Comparison of ENCODE assay signal across 3 cellular contexts in the genomic region with DNA sequence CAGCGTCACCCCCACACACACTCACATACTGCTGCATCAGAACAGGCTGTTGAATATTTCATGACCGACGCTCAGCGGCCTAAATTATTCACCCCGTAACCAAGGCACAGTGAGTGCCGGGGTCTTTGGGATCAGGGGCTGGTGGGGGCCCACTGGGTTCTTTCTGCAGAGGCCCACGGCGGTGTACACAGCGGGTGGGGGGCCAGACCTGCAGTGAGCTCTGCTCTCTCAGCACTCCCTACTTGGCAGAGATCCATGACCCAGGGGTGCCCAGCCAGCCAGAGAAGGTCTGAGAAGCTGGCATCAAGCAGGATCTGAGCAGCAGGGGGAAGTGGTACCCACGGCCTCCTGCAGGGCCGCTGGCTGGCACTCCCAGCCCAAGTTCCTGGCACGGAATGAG. TPM values are rescaled to one million over a fixed set of nuclear protein-coding genes. Genes with fewer than 3 reads are reported as not detected.
"Had no signal": no experiment of that assay in that cellular context is flagged by ENCODE, and none has a peak within 500 bp of the region (broad histone marks: within the 10 kb centered on the region; RNA-seq: fewer than 3 reads in every experiment).

No MANE protein-coding gene starts in this region.

RNA-seq across cellular contexts. Expression of a gene that starts 29.7 kb away (rescaled TPM):
- polyA plus RNA-seq: esophagus; naive thymus-derived CD4-positive, alpha-beta T cell; urinary bladder had no signal

RNA-seq across cellular contexts. Expression of a gene that starts 43.9 kb away (rescaled TPM):
- polyA plus RNA-seq: esophagus; naive thymus-derived CD4-positive, alpha-beta T cell; urinary bladder had no signal
